ENCODE assay signal across 29 cellular contexts in the genomic region with DNA sequence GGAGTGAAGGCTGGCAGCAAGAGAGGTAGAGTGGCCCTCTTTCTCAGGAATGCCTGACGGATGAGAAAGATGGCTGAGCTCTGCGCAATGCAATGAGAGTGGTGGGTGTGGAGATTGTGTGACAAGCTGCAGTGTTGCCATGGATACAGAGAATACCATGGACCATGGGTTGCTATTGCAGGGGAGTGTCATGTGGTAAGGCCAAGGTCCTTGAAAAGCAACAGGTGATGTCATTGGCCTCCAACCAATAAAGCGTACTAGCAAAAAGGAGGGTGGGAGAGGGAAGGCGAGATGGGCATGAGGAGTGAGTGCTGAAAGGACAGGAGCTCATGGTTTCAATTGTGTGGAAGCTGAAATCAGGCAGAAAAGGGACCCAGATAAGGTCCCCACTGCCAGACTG. TPM values are rescaled to one million over a fixed set of nuclear protein-coding genes. Genes with fewer than 3 reads are reported as not detected.
"Had no signal": no experiment of that assay in that cellular context is flagged by ENCODE, and none has a peak within 500 bp of the region (broad histone marks: within the 10 kb centered on the region; RNA-seq: fewer than 3 reads in every experiment).

No MANE protein-coding gene starts in this region.

- H3K4me3 Mint-ChIP-seq: activated B cell treated with CpG ODN at 0.5 μM for 24 hours; activated CD8-positive, alpha-beta T cell treated with anti-CD3 and anti-CD28 coated beads for 36 hours; activated naive CD4-positive, alpha-beta T cell treated with anti-CD3 and anti-CD28 coated beads, Interleukin-2, amount 50 U/mL, for 24 hours; natural killer cell treated with Interleukin-12 subunit alpha and Interleukin-12 subunit beta and Interleukin-15 and Interleukin-18, amount 100 ng/mL, for 72 hours; stimulated activated naive CD8-positive, alpha-beta T cell treated with anti-CD3 and anti-CD28 coated beads, Interleukin-15, Interleukin-2, amounts not matched to agents 100 ng/mL and 50 ng/mL, for 24 hours; type B pancreatic cell had no signal

- DNase-seq: activated B cell treated with CpG ODN at 0.5 μM for 24 hours; activated CD4-positive, alpha-beta T cell treated with anti-CD3 and anti-CD28 coated beads for 48 hours; activated CD8-positive, alpha-beta memory T cell treated with anti-CD3 and anti-CD28 coated beads, Interleukin-2, amount 50 U/mL, for 4 hours; activated CD8-positive, alpha-beta T cell treated with anti-CD3 and anti-CD28 coated beads for 36 hours; activated effector memory CD4-positive, alpha-beta T cell treated with anti-CD3 and anti-CD28 coated beads, Interleukin-2, amount 50 U/mL, for 16 hours; activated T-cell treated with anti-CD3 and anti-CD28 coated beads, Interleukin-2, amount 50 U/mL, for 48 hours; adrenal gland; effector CD8-positive, alpha-beta T cell; esophagus squamous epithelium; hippocampal formation; kidney glomerular epithelial cell; occipital lobe; psoas muscle; right lobe of liver; stimulated activated CD4-positive, alpha-beta T cell treated with anti-CD3 and anti-CD28 coated beads, Interleukin-4, amount 100 ng/mL, for 4 hours; stimulated activated CD8-positive, alpha-beta memory T cell treated with anti-CD3 and anti-CD28 coated beads, Interleukin-4, amount 100 ng/mL, for 48 hours had no signal

- H3K27me3 Mint-ChIP-seq: activated B cell treated with CpG ODN at 0.5 μM for 24 hours; activated CD8-positive, alpha-beta T cell treated with anti-CD3 and anti-CD28 coated beads for 36 hours; activated naive CD4-positive, alpha-beta T cell treated with anti-CD3 and anti-CD28 coated beads, Interleukin-2, amount 50 U/mL, for 24 hours; stimulated activated naive CD8-positive, alpha-beta T cell treated with anti-CD3 and anti-CD28 coated beads, Interleukin-15, Interleukin-2, amounts not matched to agents 100 ng/mL and 50 ng/mL, for 24 hours; type B pancreatic cell had no signal

- H3K4me1 ChIP-seq: adrenal gland, esophagus squamous epithelium, psoas muscle, right lobe of liver, suprapubic skin had no signal

- ATAC-seq: activated CD8-positive, alpha-beta T cell treated with anti-CD3 and anti-CD28 coated beads for 36 hours; natural killer cell treated with Interleukin-12 subunit alpha and Interleukin-12 subunit beta and Interleukin-15 and Interleukin-18, amount 100 ng/mL, for 72 hours; psoas muscle had no signal

- H3K9me3 Mint-ChIP-seq: activated B cell treated with CpG ODN at 0.5 μM for 24 hours; activated CD8-positive, alpha-beta T cell treated with anti-CD3 and anti-CD28 coated beads for 36 hours; activated naive CD4-positive, alpha-beta T cell treated with anti-CD3 and anti-CD28 coated beads, Interleukin-2, amount 50 U/mL, for 24 hours; natural killer cell treated with Interleukin-12 subunit alpha and Interleukin-12 subunit beta and Interleukin-15 and Interleukin-18, amount 100 ng/mL, for 72 hours; stimulated activated naive CD8-positive, alpha-beta T cell treated with anti-CD3 and anti-CD28 coated beads, Interleukin-15, Interleukin-2, amounts not matched to agents 100 ng/mL and 50 ng/mL, for 24 hours; T-helper 2 cell treated with Interferon-gamma antibody and Interleukin-4, amounts not matched to agents 5 μg/mL and 100 μg/mL, for 36 hours; type B pancreatic cell had no signal

- H3K36me3 ChIP-seq: adrenal gland, esophagus squamous epithelium, right lobe of liver, suprapubic skin had no signal

- H3K9me3 ChIP-seq: adrenal gland, esophagus squamous epithelium, psoas muscle, right lobe of liver, suprapubic skin had no signal

- H3K27ac ChIP-seq: adrenal gland, coronary artery, esophagus squamous epithelium, psoas muscle, right lobe of liver, suprapubic skin had no signal

- H3K4me3 ChIP-seq: adrenal gland, coronary artery, esophagus squamous epithelium, psoas muscle, right lobe of liver, smooth muscle cell, suprapubic skin had no signal

- H3K36me3 Mint-ChIP-seq: activated naive CD4-positive, alpha-beta T cell treated with anti-CD3 and anti-CD28 coated beads, Interleukin-2, amount 50 U/mL, for 24 hours; natural killer cell treated with Interleukin-12 subunit alpha and Interleukin-12 subunit beta and Interleukin-15 and Interleukin-18, amount 100 ng/mL, for 72 hours; type B pancreatic cell had no signal

- H3K27me3 ChIP-seq: esophagus squamous epithelium, right lobe of liver, suprapubic skin had no signal

- H3K27ac Mint-ChIP-seq: activated B cell treated with CpG ODN at 0.5 μM for 24 hours; activated CD8-positive, alpha-beta T cell treated with anti-CD3 and anti-CD28 coated beads for 36 hours; activated naive CD4-positive, alpha-beta T cell treated with anti-CD3 and anti-CD28 coated beads, Interleukin-2, amount 50 U/mL, for 24 hours; natural killer cell treated with Interleukin-12 subunit alpha and Interleukin-12 subunit beta and Interleukin-15 and Interleukin-18, amount 100 ng/mL, for 72 hours; stimulated activated naive CD8-positive, alpha-beta T cell treated with anti-CD3 and anti-CD28 coated beads, Interleukin-15, Interleukin-2, amounts not matched to agents 100 ng/mL and 50 ng/mL, for 24 hours; T-helper 2 cell treated with Interferon-gamma antibody and Interleukin-4, amounts not matched to agents 5 μg/mL and 100 μg/mL, for 36 hours; type B pancreatic cell had no signal

RNA-seq across cellular contexts. Expression of a gene that starts 1.8 kb away (rescaled TPM):
- total RNA-seq: activated B cell treated with CpG ODN at 0.5 μM for 24 hours; activated CD8-positive, alpha-beta T cell treated with anti-CD3 and anti-CD28 coated beads for 36 hours; adrenal gland; cardiac septum; endothelial cell of umbilical vein; esophagus squamous epithelium; fibroblast of villous mesenchyme; mesenteric fat pad; natural killer cell treated with Interleukin-12 subunit alpha and Interleukin-12 subunit beta and Interleukin-15 and Interleukin-18, amount 100 ng/mL, for 72 hours; psoas muscle; right lobe of liver; smooth muscle cell; suprapubic skin had no signal
- polyA plus RNA-seq: endothelial cell of umbilical vein, liver, psoas muscle, smooth muscle cell had no signal
